Comparison of ENCODE assay signal across 8 cellular contexts in the genomic region with DNA sequence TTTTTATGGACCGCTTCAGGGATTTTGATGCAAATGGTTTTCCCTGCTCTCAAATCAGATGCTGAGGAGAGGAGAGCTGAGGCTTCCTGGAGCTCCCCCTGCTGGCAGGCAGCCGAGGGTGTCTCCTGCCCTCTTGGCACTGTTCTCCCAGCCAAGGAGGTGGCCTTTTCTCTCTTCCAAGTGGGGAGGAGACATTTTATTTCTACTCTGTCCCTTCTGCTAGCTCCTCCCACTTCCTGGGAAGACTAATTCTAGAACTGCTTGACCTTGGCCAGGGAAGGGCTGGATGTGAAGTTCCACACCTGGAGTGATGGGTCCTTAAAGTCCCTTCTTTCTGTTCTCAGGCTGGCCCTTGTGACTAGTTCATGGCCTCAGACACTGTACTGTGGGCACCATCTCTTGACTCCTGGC. TPM values are rescaled to one million over a fixed set of nuclear protein-coding genes. Genes with fewer than 3 reads are reported as not detected.
DNase-seq lines count a peak whose midpoint lies in the region; ATAC-seq and TF ChIP-seq lines count a peak whose summit lies in the region.

No MANE protein-coding gene starts in this region.

- ATAC-seq in GM18505 (IDR thresholded peaks at IDR 0.05; ENCODE audit: unreplicated experiment), result no peak

- H3K36me3 ChIP-seq in BLaER1 (peaks cover 50% of the 10 kb centered on the region), HAP-1 (replicated peaks) (peaks cover 29% of the 10 kb centered on the region), NT2/D1 (ENCODE audit: insufficient read depth, insufficient read length, low read length) (peaks cover 53% of the 10 kb centered on the region), mucosa of rectum (ENCODE audit: control insufficient read depth in 2 of 2, insufficient read depth in 2 of 2, low read length in 2 of 2) (peaks cover 0 to 12% of the 10 kb centered on the region in 2 donors)

- peak overlapping the region; percentile 95 for H3K4me2 ChIP-seq in BLaER1

- in situ Hi-C loops in HAP-1 (cut with MboI; ENCODE audit: low sequenced_read_pairs), result no loop called here

- H3K27me3 ChIP-seq in BLaER1 (no peaks in the 10 kb centered on the region), HAP-1 (ENCODE audit: low read depth) (no peaks in the 10 kb centered on the region), NT2/D1 (ENCODE audit: insufficient read depth, insufficient read length) (no peaks in the 10 kb centered on the region), mucosa of rectum (ENCODE audit: control insufficient read depth in 2 of 2, insufficient read depth in 2 of 2, low read length in 2 of 2) (no peaks in the 10 kb centered on the region)

- H3K4me3 ChIP-seq in BLaER1 (peak overlapping the region; percentile 59), HAP-1 (no peak overlapping the region), NT2/D1 (ENCODE audit: insufficient read length, low read depth) (no peak overlapping the region), epithelial cell of proximal tubule (ENCODE audit: low read depth, low read length) (peak overlapping the region; percentile 58), mucosa of rectum (ENCODE audit: low read length in 2 of 2) (peak overlapping the region; percentile 5 to 31)

- H4K20me1 ChIP-seq in BLaER1, result no peaks in the 10 kb centered on the region

- H3K9ac ChIP-seq in BLaER1 (peak overlapping the region; percentile 77), NT2/D1 (ENCODE audit: insufficient read length, low read depth) (peak overlapping the region; percentile 51), mucosa of rectum (ENCODE audit: low read depth in 1 of 2, low read length in 2 of 2) (peak overlapping the region; percentile 13 to 32)

- H3K4me1 ChIP-seq in BLaER1 (peaks cover 85% of the 10 kb centered on the region), HAP-1 (peaks cover 34% of the 10 kb centered on the region), NT2/D1 (ENCODE audit: insufficient read depth, insufficient read length) (peaks cover 45% of the 10 kb centered on the region), mucosa of rectum (ENCODE audit: control insufficient read depth in 2 of 2, insufficient read depth in 2 of 2, low read length in 2 of 2) (peaks cover 46 to 60% of the 10 kb centered on the region in 2 donors)

- DNase-seq in HAP-1 (ENCODE audit: low spot score in 2 of 2) (peak; percentile 86 to 90), NT2/D1 (ENCODE audit: low read depth, low spot score) (no peak), activated T-cell treated with anti-CD3 and anti-CD28 coated beads for 4 hours (peak; percentile 60), epithelial cell of proximal tubule (ENCODE audit: low read depth) (no peak)
- DNase-seq in stimulated activated CD8-positive, alpha-beta memory T cell treated with anti-CD3 and anti-CD28 coated beads, Interleukin-4, amount 100 ng/mL, for 4 hours (ENCODE audit: low read depth in 2 of 2, low spot score in 1 of 2), result peak; percentile 50 to 54

- TF ChIP-seq POLR2A in GM18505 (IDR thresholded peaks at IDR 0.05; ENCODE audit: borderline replicate concordance, extremely low read depth, insufficient read depth, insufficient read length), result no peak

- no peaks in the 10 kb centered on the region for H3K9me3 ChIP-seq in BLaER1
- no peaks in the 10 kb centered on the region for H3K9me3 ChIP-seq in HAP-1
- no peaks in the 10 kb centered on the region for H3K9me3 ChIP-seq in NT2/D1 (ENCODE audit: insufficient read depth, low read length)
- H3K9me3 ChIP-seq in mucosa of rectum (ENCODE audit: control insufficient read depth in 2 of 2, low read length in 2 of 2), result no peaks in the 10 kb centered on the region

- H3K27ac ChIP-seq in BLaER1 (peak overlapping the region; percentile 100), mucosa of rectum (ENCODE audit: low read depth in 2 of 2, low read length in 2 of 2) (peak overlapping the region; percentile 77 to 99)

- TF ChIP-seq CTCF in epithelial cell of proximal tubule (conservative IDR thresholded peaks at IDR 0.05; ENCODE audit: low read depth, low read length), result peak; percentile 99

RNA-seq across cellular contexts. Expression of a gene that starts 31.8 kb away (rescaled TPM):
- 184 and 220 TPM in 2 replicates for total RNA-seq in epithelial cell of proximal tubule

RNA-seq across cellular contexts. Expression of a gene that starts 32.4 kb away (rescaled TPM):
- total RNA-seq in epithelial cell of proximal tubule, result 27.5 TPM in 2 replicates

RNA-seq across cellular contexts. Expression of a gene that starts 35.0 kb away (rescaled TPM):
- total RNA-seq in epithelial cell of proximal tubule, result 43.2 and 50.8 TPM in 2 replicates

Comparison
In these comparisons a context has a peak if more than half of its experiments do, and no peak if none do; other contexts are left out.
1. H3K4me3 ChIP-seq: peak in BLaER1 (single experiment), epithelial cell of proximal tubule (single experiment) and mucosa of rectum (2 of 2); none in HAP-1 (single experiment) and NT2/D1 (single experiment).
2. H3K9ac ChIP-seq: peak in every context shown above with its lines; median percentile 77 in BLaER1; 51 in NT2/D1; 22 in mucosa of rectum.
3. DNase-seq: peak in HAP-1 (2 of 2), activated T-cell treated with anti-CD3 and anti-CD28 coated beads for 4 hours (single experiment) and stimulated activated CD8-positive, alpha-beta memory T cell treated with anti-CD3 and anti-CD28 coated beads, Interleukin-4, amount 100 ng/mL, for 4 hours (2 of 2); none in NT2/D1 (single experiment) and epithelial cell of proximal tubule (single experiment).